Comparison of ENCODE assay signal across 8 cellular contexts in the genomic region with DNA sequence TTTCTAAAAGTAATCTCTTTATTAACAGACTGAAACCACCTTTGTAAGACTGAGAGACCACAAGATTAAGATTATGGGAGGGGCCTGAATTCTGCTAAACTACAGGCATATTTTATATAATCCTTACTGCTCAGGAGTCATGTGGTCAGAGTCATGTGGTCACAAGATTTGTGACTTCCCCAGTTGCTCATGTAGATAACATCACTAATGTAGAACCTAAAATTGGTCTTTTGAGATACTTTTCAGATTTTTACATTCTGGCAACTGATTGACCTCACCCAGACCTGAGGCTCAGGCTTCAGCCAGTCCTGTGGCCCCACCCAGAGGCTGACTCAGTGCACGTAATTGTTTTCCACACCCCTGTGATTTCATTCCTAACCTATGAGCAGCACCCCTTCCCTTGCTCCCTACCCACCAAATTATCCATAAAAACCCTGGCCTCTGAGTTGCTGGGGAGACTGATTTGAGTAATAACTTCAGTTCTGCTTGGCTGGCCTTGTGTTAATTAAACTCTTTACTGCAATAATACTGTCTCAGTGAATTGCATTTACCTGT. TPM values are rescaled to one million over a fixed set of nuclear protein-coding genes. Genes with fewer than 3 reads are reported as not detected.
DNase-seq lines count a peak whose midpoint lies in the region; ATAC-seq lines count a peak whose summit lies in the region.

No MANE protein-coding gene starts in this region.

- H3K27ac ChIP-seq in Karpas-422 (ENCODE audit: low read length) = peak overlapping the region; percentile 32; the same call in 1 of the 2 replicates

- peak; percentile 51 for ATAC-seq in GM21576 (IDR thresholded peaks at IDR 0.05; ENCODE audit: unreplicated experiment)
- peak; percentile 71 to 77 for ATAC-seq in stimulated activated naive B cell treated with anti-CD40 and anti-IgM and Interleukin-4, amounts not matched to agents 10 μg/mL and 1 μg/mL and 100 μg/mL, for 72 hours (replicated peaks)

- no peaks in the 10 kb centered on the region for H3K27me3 Mint-ChIP-seq in stimulated activated naive B cell treated with anti-CD40 and anti-IgM and Interleukin-4, amounts not matched to agents 10 μg/mL and 1 μg/mL and 100 μg/mL, for 72 hours

- H3K9me3 Mint-ChIP-seq in stimulated activated naive B cell treated with anti-CD40 and anti-IgM and Interleukin-4, amounts not matched to agents 10 μg/mL and 1 μg/mL and 100 μg/mL, for 72 hours = peaks cover 0 to 1% of the 10 kb centered on the region in 2 donors

- H4K20me1 ChIP-seq in Karpas-422 (ENCODE audit: insufficient read depth, low read depth, low read length) = no peaks in the 10 kb centered on the region

- no peak overlapping the region for H3K4me3 Mint-ChIP-seq in stimulated activated naive B cell treated with anti-CD40 and anti-IgM and Interleukin-4, amounts not matched to agents 10 μg/mL and 1 μg/mL and 100 μg/mL, for 72 hours

- H3K4me3 ChIP-seq in Karpas-422 (ENCODE audit: low read length) = no peak overlapping the region

- DNase-seq in EH (ENCODE audit: low read depth) (peak; percentile 93), Karpas-422 (peak; percentile 84), glomerular visceral epithelial cell (ENCODE audit: extremely low spot score) (peak; percentile 94), NCI-H2107 treated with DMSO at 0.1 percent for 48 hours (lab: John Stamatoyannopoulos, UW; ENCODE audit: unreplicated experiment) (no peak), superior temporal gyrus (ENCODE audit: extremely low spot score) (no peak)
- DNase-seq in activated CD4-positive, alpha-beta T cell treated with anti-CD3 and anti-CD28 coated beads, Interleukin-2, amount 50 U/mL, for 48 hours = peak; percentile 45 to 57
- no peak for DNase-seq in stimulated activated naive B cell treated with anti-CD40 and anti-IgM and Interleukin-4, amounts not matched to agents 10 μg/mL and 1 μg/mL and 100 μg/mL, for 72 hours

- no peaks in the 10 kb centered on the region for H3K36me3 ChIP-seq in Karpas-422 (ENCODE audit: insufficient read depth, low read length)

- peaks cover 0 to 2% of the 10 kb centered on the region in 2 donors for H3K36me3 Mint-ChIP-seq in stimulated activated naive B cell treated with anti-CD40 and anti-IgM and Interleukin-4, amounts not matched to agents 10 μg/mL and 1 μg/mL and 100 μg/mL, for 72 hours

- H3K9ac ChIP-seq in Karpas-422 (ENCODE audit: low read length) = no peak overlapping the region

- H3K9me2 ChIP-seq in Karpas-422 (replicated peaks; ENCODE audit: insufficient read depth, low read length) = no peaks in the 10 kb centered on the region

- H3K4me1 Mint-ChIP-seq in stimulated activated naive B cell treated with anti-CD40 and anti-IgM and Interleukin-4, amounts not matched to agents 10 μg/mL and 1 μg/mL and 100 μg/mL, for 72 hours = peaks cover 13 to 22% of the 10 kb centered on the region in 2 donors

- H2AFZ ChIP-seq in Karpas-422 (ENCODE audit: low read length) = peak overlapping the region; percentile 89; the same call in 1 of the 2 replicates

- no peaks in the 10 kb centered on the region for H3K79me2 ChIP-seq in Karpas-422 (ENCODE audit: low read length)

- peaks cover 49% of the 10 kb centered on the region for H3K4me1 ChIP-seq in Karpas-422 (ENCODE audit: low read length)

- no peak overlapping the region for H3K27ac Mint-ChIP-seq in stimulated activated naive B cell treated with anti-CD40 and anti-IgM and Interleukin-4, amounts not matched to agents 10 μg/mL and 1 μg/mL and 100 μg/mL, for 72 hours

- H3K9me3 ChIP-seq in Karpas-422 (ENCODE audit: low read length) = no peaks in the 10 kb centered on the region

- peak overlapping the region; percentile 47 for H3K4me2 ChIP-seq in Karpas-422 (ENCODE audit: low read depth, low read length, poor library complexity, severe bottlenecking)

- H3K27me3 ChIP-seq in Karpas-422 (ENCODE audit: low read length) = no peaks in the 10 kb centered on the region

RNA-seq across cellular contexts. Expression of gene ZNF326, which starts 41.8 kb away (rescaled TPM):
- total RNA-seq in Karpas-422 (2014; rRNA removed; shearing (Covaris generic); ENCODE audit: low replicate concordance) = 10.0 and 14.7 TPM in 2 replicates

Comparison
In these comparisons a context has a peak if more than half of its experiments do, and no peak if none do; other contexts are left out.
1. DNase-seq: peak in EH (single experiment), Karpas-422 (single experiment), activated CD4-positive, alpha-beta T cell treated with anti-CD3 and anti-CD28 coated beads, Interleukin-2, amount 50 U/mL, for 48 hours (2 of 2) and glomerular visceral epithelial cell (single experiment); none in stimulated activated naive B cell treated with anti-CD40 and anti-IgM and Interleukin-4, amounts not matched to agents 10 μg/mL and 1 μg/mL and 100 μg/mL, for 72 hours (single experiment), NCI-H2107 treated with DMSO at 0.1 percent for 48 hours (single experiment) and superior temporal gyrus (single experiment).